8 cellular contexts compared by ENCODE assay signal in the genomic region with DNA sequence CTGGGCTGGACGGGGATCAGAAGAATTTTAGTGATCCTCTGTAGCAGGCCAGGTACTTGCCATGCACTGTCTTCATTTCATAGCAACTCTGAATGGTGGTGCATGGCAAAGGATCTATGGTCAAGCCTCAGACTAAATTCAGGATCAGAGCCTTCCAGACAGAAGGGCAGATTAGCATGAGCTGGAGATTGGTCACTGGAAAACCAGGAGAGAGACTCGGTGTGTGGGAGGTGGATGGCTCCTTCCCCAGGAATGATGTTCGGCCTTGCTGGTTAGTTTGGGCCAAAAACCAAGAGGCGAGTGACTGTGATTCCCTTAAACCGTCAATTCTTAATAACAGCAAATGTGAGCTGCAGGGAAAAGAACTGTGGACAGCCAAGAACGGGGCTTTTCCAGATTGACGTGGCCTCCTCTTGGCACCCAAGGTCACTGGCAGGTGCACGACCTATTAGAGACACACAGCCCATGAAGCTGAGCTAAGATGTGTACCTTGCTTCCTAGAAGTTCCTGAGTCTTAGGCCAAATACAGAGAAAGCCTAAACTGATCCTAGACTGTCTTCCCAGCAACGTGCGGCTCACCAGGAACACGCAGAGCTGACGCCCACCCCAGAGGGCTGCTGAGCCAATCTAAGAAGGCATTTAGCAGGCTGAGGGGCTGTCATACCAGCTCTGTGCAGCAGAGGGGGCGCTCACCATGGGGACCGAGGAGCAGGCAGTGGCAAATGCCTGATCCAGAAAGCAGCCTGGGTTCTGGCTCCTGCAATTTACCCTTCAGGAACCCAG. TPM values are rescaled to one million over a fixed set of nuclear protein-coding genes. Genes with fewer than 3 reads are reported as not detected.
DNase-seq lines count a peak whose midpoint lies in the region; ATAC-seq and TF ChIP-seq lines count a peak whose summit lies in the region.

No MANE protein-coding gene starts in this region.

- H3K36me3 ChIP-seq in SK-N-MC (ENCODE audit: insufficient read depth, low read length) (no peaks in the 10 kb centered on the region), prostate gland (no peaks in the 10 kb centered on the region), uterus (no peaks in the 10 kb centered on the region)

- no peak overlapping the region for H3K27ac Mint-ChIP-seq in glutamatergic neuron (ENCODE audit: unreplicated experiment)

- H3K27me3 ChIP-seq in prostate gland (replicated peaks; ENCODE audit: insufficient read depth) (no peaks in the 10 kb centered on the region), uterus (no peaks in the 10 kb centered on the region)

- H3K9me3 ChIP-seq in SK-N-MC (ENCODE audit: low read depth, low read length): no peaks in the 10 kb centered on the region
- no peaks in the 10 kb centered on the region for H3K9me3 ChIP-seq in prostate gland
- no peaks in the 10 kb centered on the region for H3K9me3 ChIP-seq in uterus

- no peak for ATAC-seq in GM19397 (IDR thresholded peaks at IDR 0.05; ENCODE audit: unreplicated experiment)

- no peaks in the 10 kb centered on the region for H3K4me1 Mint-ChIP-seq in glutamatergic neuron (ENCODE audit: low read depth, unreplicated experiment)

- no peak overlapping the region for H3K27ac ChIP-seq in SK-N-MC
- H3K27ac ChIP-seq in prostate gland: no peak overlapping the region
- no peak overlapping the region for H3K27ac ChIP-seq in uterus

- 49% methylated on average over 14 of the region's 14 CpGs for WGBS in prostate gland

- H3K9me3 Mint-ChIP-seq in glutamatergic neuron (ENCODE audit: unreplicated experiment): peaks cover 4% of the 10 kb centered on the region

- H3K4me3 ChIP-seq in SK-N-MC (no peak overlapping the region), prostate gland (no peak overlapping the region), uterus (no peak overlapping the region)

- H3K9ac ChIP-seq in SK-N-MC (ENCODE audit: insufficient read length): no peak overlapping the region

- no peak for TF ChIP-seq POLR2A in prostate gland (IDR thresholded peaks at IDR 0.05)
- TF ChIP-seq POLR2A in uterus (IDR thresholded peaks at IDR 0.05): no peak

- peaks cover 5% of the 10 kb centered on the region for H3K4me1 ChIP-seq in prostate gland (replicated peaks)
- H3K4me1 ChIP-seq in uterus: no peaks in the 10 kb centered on the region

- no peaks in the 10 kb centered on the region for H3K36me3 Mint-ChIP-seq in glutamatergic neuron (ENCODE audit: unreplicated experiment)

- no peak overlapping the region for H3K4me3 Mint-ChIP-seq in glutamatergic neuron (ENCODE audit: unreplicated experiment)

- H3K27me3 Mint-ChIP-seq in glutamatergic neuron (ENCODE audit: unreplicated experiment): no peaks in the 10 kb centered on the region

- intact Hi-C loops in prostate gland (cut with DNase I): no loop called here
- intact Hi-C loops in uterus (cut with DNase I; ENCODE audit: low total_unique reads): no loop called here

- TF ChIP-seq CTCF in glutamatergic neuron (IDR thresholded peaks at IDR 0.05; ENCODE audit: partially characterized antibody, unreplicated experiment) (peak; percentile 93), prostate gland (IDR thresholded peaks at IDR 0.05) (peak; percentile 68 to 92 (median 86)), uterus (IDR thresholded peaks at IDR 0.05) (peak; percentile 70 to 89 (median 82))

- DNase-seq in Caki2 (ENCODE audit: low read depth): peak; percentile 49
- DNase-seq in HUDEP-2 (lab: John Stamatoyannopoulos, UW; ENCODE audit: unreplicated experiment in 76 of 76): peak in 67 of 76 experiments; percentile 4 to 74 (median 46)
- DNase-seq in SK-N-MC (ENCODE audit: low read depth, low spot score): peak; percentile 56
- peak; percentile 76 for DNase-seq in activated naive CD4-positive, alpha-beta T cell treated with Interleukin-2 at 50 U/mL for 16 hours
- DNase-seq in glutamatergic neuron: peak; percentile 92
- DNase-seq in prostate gland (ENCODE audit: low spot score): peak; percentile 69
- DNase-seq in uterus: peak; percentile 73

- in situ Hi-C loops in Caki2 (cut with HindIII; ENCODE audit: low pct_unique_long_range_greater_than_20kb, low sequenced_read_pairs): no loop called here

RNA-seq across cellular contexts. Expression of gene ALDH4A1, which starts 18.5 kb away (rescaled TPM):
- total RNA-seq in Caki2 (2014; rRNA removed; shearing (Covaris generic); ENCODE audit: low replicate concordance): 22.8 and 34.8 TPM in 2 replicates
- total RNA-seq in glutamatergic neuron (ENCODE audit: unreplicated experiment) (28.9 TPM), prostate gland (10 to 100 TPM; 15.7 to 58.4 TPM), uterus (10 to 100 TPM in 2 of 4 donors, 1 to 10 TPM in 2; 2.6 to 18.5 (median 10.3) TPM)

RNA-seq across cellular contexts. Expression of gene TAS1R2, which starts 24.4 kb away (rescaled TPM):
- total RNA-seq in Caki2 (2014; rRNA removed; shearing (Covaris generic); ENCODE audit: low replicate concordance): not detected in 2 replicates
- total RNA-seq in glutamatergic neuron (ENCODE audit: unreplicated experiment) (not detected), prostate gland (not detected), uterus (under 1 TPM in 1 of 4 donors, not detected in 3; 0.27 TPM)
